9 cellular contexts compared by ENCODE assay signal in genomic region chr7:134513169-134513752, GRCh38. TPM values are rescaled to one million over a fixed set of nuclear protein-coding genes. Genes with fewer than 3 reads are reported as not detected.
A peak's percentile ranks its signal among the peaks of the same experiment; 100 is the strongest.
DNase-seq lines count a peak whose midpoint lies in the region; ATAC-seq and TF ChIP-seq lines count a peak whose summit lies in the region.
"Had no signal": no experiment of that assay in that cellular context is flagged by ENCODE, and none has a peak within 500 bp of the region (broad histone marks: within the 10 kb centered on the region; RNA-seq: fewer than 3 reads in every experiment).

No MANE protein-coding gene starts in this region.

- no peaks in the 10 kb centered on the region for H3K36me3 ChIP-seq in NT2/D1 (ENCODE audit: insufficient read depth, insufficient read length, low read length)
- no peaks in the 10 kb centered on the region for H3K36me3 ChIP-seq in heart right ventricle
- H3K36me3 ChIP-seq in gastrocnemius medialis, result no peaks in the 10 kb centered on the region
- H3K36me3 ChIP-seq in effector memory CD4-positive, alpha-beta T cell (ENCODE audit: control insufficient read depth, insufficient read depth, low read length), result no peaks in the 10 kb centered on the region
- H3K36me3 ChIP-seq: BLaER1 had no signal

- H3K4me3 ChIP-seq in NT2/D1 (ENCODE audit: insufficient read length, low read depth), result no peak overlapping the region
- no peak overlapping the region for H3K4me3 ChIP-seq in heart right ventricle
- no peak overlapping the region for H3K4me3 ChIP-seq in gastrocnemius medialis
- no peak overlapping the region for H3K4me3 ChIP-seq in effector memory CD4-positive, alpha-beta T cell (ENCODE audit: insufficient read depth, low read depth, low read length, poor library complexity, severe bottlenecking)
- H3K4me3 ChIP-seq: BLaER1 had no signal

- in situ Hi-C loops in gastrocnemius medialis (cut with MboI; ENCODE audit: low sequenced_read_pairs in 4 of 4), result loop anchor here (5.0 to 25.0 kb wide), 5 partner anchors 39 to 102 kb away; no protein-coding TSS in a partner anchor

- POLR2A ChIA-PET in HEK293T (lab: Yijun Ruan, JAX), result interaction anchor here (1.0 kb wide), 1 partner anchor 80 kb away, joined by 3 read pairs; no protein-coding TSS in a partner anchor
- POLR2A ChIA-PET in activated naive CD8-positive, alpha-beta T cell treated with anti-CD3 and anti-CD28 coated beads, Interleukin-2, amount 10 ng/mL, durations not matched to agents 7 days and 5 days (lab: Charles Lee), result interaction anchor here (1.5 kb wide), 1 partner anchor 80 kb away, joined by 13 read pairs; no protein-coding TSS in a partner anchor

- H3K9ac ChIP-seq in NT2/D1 (ENCODE audit: insufficient read length, low read depth), result no peak overlapping the region
- H3K9ac ChIP-seq: BLaER1 had no signal

- H3K4me1 ChIP-seq in NT2/D1 (ENCODE audit: insufficient read depth, insufficient read length), result no peaks in the 10 kb centered on the region
- peaks cover 0 to 18% (median 4%) of the 10 kb centered on the region in 9 donors for H3K4me1 ChIP-seq in heart right ventricle
- peaks cover 24 to 35% of the 10 kb centered on the region in 2 donors for H3K4me1 ChIP-seq in gastrocnemius medialis
- no peaks in the 10 kb centered on the region for H3K4me1 ChIP-seq in effector memory CD4-positive, alpha-beta T cell (ENCODE audit: control insufficient read depth, insufficient read depth, low read length, poor library complexity, severe bottlenecking)

- no peak overlapping the region for H3K27ac Mint-ChIP-seq in activated naive CD8-positive, alpha-beta T cell treated with anti-CD3 and anti-CD28 coated beads, Interleukin-2, amount 10 ng/mL, durations not matched to agents 7 days and 5 days

- H3K36me3 Mint-ChIP-seq in activated naive CD8-positive, alpha-beta T cell treated with anti-CD3 and anti-CD28 coated beads, Interleukin-2, amount 10 ng/mL, durations not matched to agents 7 days and 5 days, result no peaks in the 10 kb centered on the region

- H3K4me3 Mint-ChIP-seq in activated naive CD8-positive, alpha-beta T cell treated with anti-CD3 and anti-CD28 coated beads, Interleukin-2, amount 10 ng/mL, durations not matched to agents 7 days and 5 days, result no peak overlapping the region

- peaks cover 15% of the 10 kb centered on the region for H3K27me3 Mint-ChIP-seq in activated naive CD8-positive, alpha-beta T cell treated with anti-CD3 and anti-CD28 coated beads, Interleukin-2, amount 10 ng/mL, durations not matched to agents 7 days and 5 days

- DNase-seq in NCI-H1092 treated with DMSO at 0.1 percent for 48 hours (lab: John Stamatoyannopoulos, UW) (peak; percentile 43), NCI-H1092 (lab: John Stamatoyannopoulos, UW) (no peak), HEK293T (ENCODE audit: extremely low spot score) (peak; percentile 80), NT2/D1 (ENCODE audit: low read depth, low spot score) (peak; percentile 39), heart right ventricle (peak; percentile 17 to 27), gastrocnemius medialis (peak in 1 of 2 donors; percentile 34)
- no peak for DNase-seq in activated naive CD8-positive, alpha-beta T cell treated with anti-CD3 and anti-CD28 coated beads, Interleukin-2, amount 10 ng/mL, durations not matched to agents 7 days and 5 days
- no peak for DNase-seq in effector memory CD4-positive, alpha-beta T cell

- ATAC-seq in activated naive CD8-positive, alpha-beta T cell treated with anti-CD3 and anti-CD28 coated beads, Interleukin-2, amount 10 ng/mL, durations not matched to agents 7 days and 5 days (ENCODE audit: low read depth), result peak; percentile 61
- ATAC-seq in heart right ventricle, result peak in 7 of 8 donors; percentile 57 to 76 (median 66)
- no peak for ATAC-seq in gastrocnemius medialis

- peak; percentile 47 to 74 (median 71) for TF ChIP-seq CTCF in heart right ventricle (IDR thresholded peaks at IDR 0.05)
- TF ChIP-seq CTCF in gastrocnemius medialis (IDR thresholded peaks at IDR 0.05 in 4 of 5, conservative IDR thresholded peaks at IDR 0.05 in 1 of 5), result peak; percentile 67 to 76 (median 74)

- CTCF ChIA-PET in HEK293T (lab: Yijun Ruan, JAX), result interaction anchor here (1.1 to 2.6 kb wide), 5 partner anchors 34 to 88 kb away, joined by 3 to 26 read pairs (median 6); no protein-coding TSS in a partner anchor

- WGBS in heart right ventricle, 2 donors, result 48 to 53% methylated on average over 9 of the region's 9 CpGs

- no peak overlapping the region for H3K27ac ChIP-seq in heart right ventricle
- H3K27ac ChIP-seq in gastrocnemius medialis, result no peak overlapping the region
- no peak overlapping the region for H3K27ac ChIP-seq in effector memory CD4-positive, alpha-beta T cell (ENCODE audit: insufficient read depth, low read length, poor library complexity, severe bottlenecking)
- H3K27ac ChIP-seq: BLaER1 had no signal

- no peak for TF ChIP-seq POLR2A in gastrocnemius medialis (IDR thresholded peaks at IDR 0.05)

- H3K27me3 ChIP-seq in NT2/D1 (ENCODE audit: insufficient read depth, insufficient read length) (peaks cover 9% of the 10 kb centered on the region), heart right ventricle (peaks cover 0 to under 1% (median 0%) of the 10 kb centered on the region in 7 donors), gastrocnemius medialis (no peaks in the 10 kb centered on the region)
- no peaks in the 10 kb centered on the region for H3K27me3 ChIP-seq in effector memory CD4-positive, alpha-beta T cell (replicated peaks; ENCODE audit: control insufficient read depth, insufficient read depth, low read length, poor library complexity, severe bottlenecking)
- H3K27me3 ChIP-seq: BLaER1 had no signal

- H3K4me1 Mint-ChIP-seq in activated naive CD8-positive, alpha-beta T cell treated with anti-CD3 and anti-CD28 coated beads, Interleukin-2, amount 10 ng/mL, durations not matched to agents 7 days and 5 days, result peaks cover 2% of the 10 kb centered on the region

- no peaks in the 10 kb centered on the region for H3K9me3 Mint-ChIP-seq in activated naive CD8-positive, alpha-beta T cell treated with anti-CD3 and anti-CD28 coated beads, Interleukin-2, amount 10 ng/mL, durations not matched to agents 7 days and 5 days

- H3K9me3 ChIP-seq in NT2/D1 (ENCODE audit: insufficient read depth, low read length) (no peaks in the 10 kb centered on the region), heart right ventricle (no peaks in the 10 kb centered on the region), gastrocnemius medialis (no peaks in the 10 kb centered on the region)
- no peaks in the 10 kb centered on the region for H3K9me3 ChIP-seq in effector memory CD4-positive, alpha-beta T cell (ENCODE audit: control insufficient read depth, low read length)
- H3K9me3 ChIP-seq: BLaER1 had no signal

- intact Hi-C loops in heart right ventricle (cut with DNase I), result loop anchor here (1.0 to 5.0 kb wide), 5 partner anchors 72 to 94 kb away; no protein-coding TSS in a partner anchor
- intact Hi-C loops in gastrocnemius medialis (cut with DNase I; ENCODE audit: low total_unique reads), result loop anchor here (2.0 kb wide), 1 partner anchor 68 kb away; no protein-coding TSS in a partner anchor

TF ChIP-seq in HEK293T, 16 proteins besides CTCF, POLR2A, EP300 and RAD21:
- no peak for TF ChIP-seq FOXM1 (IDR thresholded peaks at IDR 0.05; ENCODE audit: borderline replicate concordance)
TF ChIP-seq in HEK293T: peak in this region for 0.

RNA-seq across cellular contexts. Expression of gene AKR1B10, which starts 14.1 kb away (rescaled TPM):
- not detected for total RNA-seq in activated naive CD8-positive, alpha-beta T cell treated with anti-CD3 and anti-CD28 coated beads, Interleukin-2, amount 10 ng/mL, durations not matched to agents 7 days and 5 days
- total RNA-seq in heart right ventricle (1 to 10 TPM in 1 of 10 donors, under 1 TPM in 1, not detected in 8; 0.79 to 1.1 TPM), gastrocnemius medialis (1 to 10 TPM; 3.7 to 9.6 (median 6.2) TPM)
- polyA plus RNA-seq in heart right ventricle, result under 1 TPM in 1 of 2 donors, not detected in 1; 0.09 TPM

RNA-seq across cellular contexts. Expression of gene AKR1B15, which starts 35.6 kb away (rescaled TPM):
- not detected for total RNA-seq in activated naive CD8-positive, alpha-beta T cell treated with anti-CD3 and anti-CD28 coated beads, Interleukin-2, amount 10 ng/mL, durations not matched to agents 7 days and 5 days
- not detected for total RNA-seq in heart right ventricle
- not detected for polyA plus RNA-seq in heart right ventricle
- 10 to 100 TPM in 2 of 4 donors, 1 to 10 TPM in 2; 1.9 to 77.5 (median 10.3) TPM for total RNA-seq in gastrocnemius medialis

RNA-seq across cellular contexts. Expression of gene AKR1B1, which starts 54.4 kb away (rescaled TPM):
- total RNA-seq in activated naive CD8-positive, alpha-beta T cell treated with anti-CD3 and anti-CD28 coated beads, Interleukin-2, amount 10 ng/mL, durations not matched to agents 7 days and 5 days, result 10 to 100 TPM; 85.1 to 91.0 TPM
- total RNA-seq in heart right ventricle, result 100 to 1,000 TPM; 128 to 231 (median 181) TPM
- 100 to 1,000 TPM in 1 of 2 donors, 10 to 100 TPM in 1; 96.6 to 317 TPM for polyA plus RNA-seq in heart right ventricle
- 100 to 1,000 TPM in 1 of 4 donors, 10 to 100 TPM in 3; 87.3 to 119 (median 95.6) TPM for total RNA-seq in gastrocnemius medialis

Comparison
In these comparisons a context has a peak if more than half of its experiments do, and no peak if none do; other contexts are left out.
1. DNase-seq: peak in NCI-H1092 treated with DMSO at 0.1 percent for 48 hours (single experiment), HEK293T (single experiment), NT2/D1 (single experiment) and heart right ventricle (2 of 2); none in NCI-H1092 (single experiment), activated naive CD8-positive, alpha-beta T cell treated with anti-CD3 and anti-CD28 coated beads, Interleukin-2, amount 10 ng/mL, durations not matched to agents 7 days and 5 days (single experiment) and effector memory CD4-positive, alpha-beta T cell (0 of 3).
2. ATAC-seq: peak in activated naive CD8-positive, alpha-beta T cell treated with anti-CD3 and anti-CD28 coated beads, Interleukin-2, amount 10 ng/mL, durations not matched to agents 7 days and 5 days (single experiment) and heart right ventricle (7 of 8); none in gastrocnemius medialis (0 of 2).